32 cellular contexts compared by ENCODE assay signal in the genomic region with DNA sequence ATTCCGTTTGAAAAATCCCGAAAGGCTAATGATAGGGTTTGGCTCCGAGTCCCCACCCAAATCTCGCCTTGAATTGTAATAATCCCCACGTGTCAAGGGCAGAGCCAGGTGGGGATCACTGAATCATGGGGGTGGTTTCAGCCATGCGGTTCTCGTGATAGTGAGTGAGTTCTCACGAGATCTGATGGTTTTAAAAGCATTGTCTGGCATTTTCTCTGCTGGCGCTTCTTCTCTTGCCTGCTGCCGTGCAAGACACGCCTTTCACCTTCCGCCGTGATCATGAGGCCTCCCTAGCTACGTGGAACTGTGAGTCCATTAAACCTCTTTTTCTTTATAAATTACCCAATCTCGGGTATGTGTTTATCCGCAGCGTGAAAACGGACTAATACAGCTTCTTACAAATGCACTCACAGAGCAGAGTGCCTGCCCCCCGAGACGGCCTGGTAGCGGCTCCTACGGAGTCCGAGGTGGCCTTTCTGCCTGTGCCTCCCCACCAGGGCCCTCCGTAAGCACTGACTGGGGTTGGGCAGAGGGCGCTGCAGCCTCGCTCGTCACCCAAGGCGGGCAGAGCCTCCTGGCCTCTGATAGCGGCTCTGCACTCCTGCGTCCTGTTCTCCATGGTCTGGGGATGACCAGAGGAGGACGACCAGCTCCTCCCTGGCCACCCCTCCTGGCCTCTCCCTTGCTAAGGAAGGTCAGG.
"Had no signal": no experiment of that assay in that cellular context is flagged by ENCODE, and none has a peak within 500 bp of the region (broad histone marks: within the 10 kb centered on the region; RNA-seq: fewer than 3 reads in every experiment).

No MANE protein-coding gene starts in this region.

- FAIRE-seq: astrocyte, endothelial cell of umbilical vein had no signal

- H3K36me3 ChIP-seq: brain microvascular endothelial cell, gastroesophageal sphincter, ovary, suprapubic skin, tibial nerve, WERI-Rb-1 had no signal

- ATAC-seq: effector memory CD8-positive, alpha-beta T cell; gastroesophageal sphincter; left cardiac atrium; left ventricle myocardium superior; stimulated activated memory B cell treated with anti-CD40 and anti-IgM and Interleukin-4, amounts not matched to agents 10 μg/mL and 1 μg/mL and 100 μg/mL, for 72 hours had no signal

- H3K9me3 ChIP-seq: ovary, suprapubic skin had no signal

- H3K4me3 ChIP-seq: gastroesophageal sphincter, hepatocyte, ovary, smooth muscle cell, suprapubic skin, tibial nerve had no signal

- H3K79me2 ChIP-seq: hepatocyte had no signal

- DNase-seq: activated CD4-positive, alpha-beta memory T cell treated with anti-CD3 and anti-CD28 coated beads for 36 hours; activated CD4-positive, alpha-beta T cell treated with anti-CD3 and anti-CD28 coated beads, Interleukin-2, amount 10 ng/mL, durations not matched to agents 24 days and 14 days; activated CD4-positive, CD25-positive, alpha-beta regulatory T cell treated with anti-CD3 and anti-CD28 coated beads, Interleukin-2, amount 50 U/mL, for 72 hours; activated CD8-positive, alpha-beta memory T cell treated with anti-CD3 and anti-CD28 coated beads, Interleukin-2, amount 50 U/mL, for 4 hours; activated effector memory CD4-positive, alpha-beta T cell treated with anti-CD3 and anti-CD28 coated beads, Interleukin-2, amount 50 U/mL, for 16 hours; activated naive CD4-positive, alpha-beta T cell treated with anti-CD3 and anti-CD28 coated beads for 36 hours; activated T-cell treated with anti-CD3 and anti-CD28 coated beads, Interleukin-2, amount 50 U/mL, for 1 hour; amniotic stem cell; brain microvascular endothelial cell; caudate nucleus; cortex of kidney; effector memory CD8-positive, alpha-beta T cell; islet precursor cell; left cardiac atrium; left ventricle myocardium superior; mammary epithelial cell; naive B cell; nephron progenitor cell; ovary; stimulated activated CD4-positive, alpha-beta T cell treated with anti-CD3 and anti-CD28 coated beads, Interleukin-1b, Interleukin-23, amount 100 ng/mL, for 48 hours; stimulated activated CD4-positive, alpha-beta T cell treated with anti-CD3 and anti-CD28 coated beads, Interleukin-4, amount 100 ng/mL, for 4 hours; stimulated activated CD8-positive, alpha-beta memory T cell treated with anti-CD3 and anti-CD28 coated beads, Interleukin-4, amount 100 ng/mL, for 48 hours; T1000; WERI-Rb-1 had no signal

- H2AFZ ChIP-seq: hepatocyte had no signal

- H3K27me3 ChIP-seq: brain microvascular endothelial cell, hepatocyte, ovary had no signal

- H3K27ac ChIP-seq: brain microvascular endothelial cell, gastroesophageal sphincter, hepatocyte, ovary, suprapubic skin, tibial nerve, WERI-Rb-1 had no signal

- H3K4me1 ChIP-seq: gastroesophageal sphincter, suprapubic skin, tibial nerve had no signal

- H3K4me2 ChIP-seq: hepatocyte, smooth muscle cell had no signal
